In the genomic region with DNA sequence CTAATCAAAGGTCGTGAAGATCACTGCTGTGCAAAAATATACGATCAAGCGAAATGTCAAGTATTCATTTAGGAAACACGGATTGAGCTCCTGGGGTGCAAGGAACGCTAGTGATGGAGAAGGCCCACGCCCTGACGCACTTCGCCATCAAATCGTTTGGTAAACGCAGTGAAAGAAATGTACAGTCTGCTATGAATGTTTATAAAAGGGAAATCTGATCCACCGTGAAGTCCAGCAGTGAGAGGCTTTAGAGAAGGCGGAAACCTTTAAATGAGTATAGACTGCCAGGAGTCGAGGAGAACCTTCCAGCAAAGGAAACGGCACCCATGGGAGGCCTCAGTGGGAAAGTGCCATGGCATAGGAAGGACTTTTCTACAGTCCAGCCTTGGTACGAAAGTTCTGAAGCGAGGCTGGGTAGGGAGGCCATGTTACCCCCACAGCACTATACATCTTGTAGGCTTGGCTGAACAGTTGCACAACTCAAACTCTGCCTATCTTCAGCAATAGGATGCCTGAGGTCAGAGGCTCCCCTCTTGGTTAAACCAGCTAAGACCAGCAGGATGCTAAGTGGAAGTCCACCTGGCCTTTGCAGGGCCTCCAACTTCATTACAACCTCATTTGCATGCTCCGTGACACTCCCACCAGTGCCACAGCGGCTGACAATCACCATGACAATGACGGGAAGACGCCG, we compare ENCODE assay signal across 14 cellular contexts. TPM values are rescaled to one million over a fixed set of nuclear protein-coding genes. Genes with fewer than 3 reads are reported as not detected.
DNase-seq lines count a peak whose midpoint lies in the region; ATAC-seq and TF ChIP-seq lines count a peak whose summit lies in the region.
"Had no signal": no experiment of that assay in that cellular context is flagged by ENCODE, and none has a peak within 500 bp of the region (broad histone marks: within the 10 kb centered on the region; RNA-seq: fewer than 3 reads in every experiment).

No MANE protein-coding gene starts in this region.

- no peak overlapping the region for H3K4me3 Mint-ChIP-seq in stimulated activated naive CD8-positive, alpha-beta T cell treated with anti-CD3 and anti-CD28 coated beads, Interleukin-15, amount 100 ng/mL, for 72 hours
- H3K4me3 Mint-ChIP-seq: T-helper 1 cell treated with Interleukin-12 subunit alpha and Interleukin-12 subunit beta and Interleukin-4 antibody, amounts not matched to agents 30 μg/mL and 1 μg/mL, for 36 hours had no signal

- H3K4me2 ChIP-seq in fibroblast of lung (ENCODE audit: extremely low read depth, insufficient read depth, low read length), result no peak overlapping the region

- no peak overlapping the region for H2AFZ ChIP-seq in fibroblast of lung (ENCODE audit: low read length)

- peaks cover 23% of the 10 kb centered on the region for H3K4me1 ChIP-seq in SJCRH30
- H3K4me1 ChIP-seq in fibroblast of lung (ENCODE audit: control insufficient read depth, extremely low read depth, insufficient read depth, low read length), result peaks cover 20% of the 10 kb centered on the region
- no peaks in the 10 kb centered on the region for H3K4me1 ChIP-seq in vagina

- no peak for DNase-seq in stimulated activated naive CD8-positive, alpha-beta T cell treated with anti-CD3 and anti-CD28 coated beads, Interleukin-15, amount 100 ng/mL, for 72 hours
- no peak for DNase-seq in stimulated activated naive CD8-positive, alpha-beta T cell treated with anti-CD3 and anti-CD28 coated beads, Interleukin-15, Interleukin-2, amounts not matched to agents 100 U/mL and 50 U/mL, for 24 hours
- DNase-seq in SJCRH30 (peak in 1 of 2 experiments; percentile 17), fibroblast of lung (ENCODE audit: low read depth in 2 of 2) (peak; percentile 36 to 68), vagina (ENCODE audit: extremely low spot score in 2 of 2) (no peak), RPMI8226 (no peak)
- no peak for DNase-seq in stimulated activated CD4-positive, alpha-beta T cell treated with anti-CD3 and anti-CD28 coated beads, Interleukin-4, amount 100 ng/mL, for 1 hour

- H3K9me3 ChIP-seq in SJCRH30 (replicated peaks) (no peaks in the 10 kb centered on the region), fibroblast of lung (ENCODE audit: control insufficient read depth, insufficient read depth, low read depth, low read length) (no peaks in the 10 kb centered on the region), vagina (no peaks in the 10 kb centered on the region)

- TF ChIP-seq POLR2A in vagina (IDR thresholded peaks at IDR 0.05), result no peak

- H3K4me1 Mint-ChIP-seq in stimulated activated naive CD8-positive, alpha-beta T cell treated with anti-CD3 and anti-CD28 coated beads, Interleukin-15, amount 100 ng/mL, for 72 hours, result peaks cover 44% of the 10 kb centered on the region

- H3K79me2 ChIP-seq in fibroblast of lung (ENCODE audit: control insufficient read depth, insufficient read depth, low read length), result peaks cover 25% of the 10 kb centered on the region

- TF ChIP-seq CTCF in fibroblast of lung (conservative IDR thresholded peaks at IDR 0.05 in 1 of 2, IDR thresholded peaks at IDR 0.05 in 1 of 2; ENCODE audit: low read depth in 1 of 2, low read length in 2 of 2), result no peak
- no peak for TF ChIP-seq CTCF in vagina (IDR thresholded peaks at IDR 0.05)

- ATAC-seq in stimulated activated naive CD8-positive, alpha-beta T cell treated with anti-CD3 and anti-CD28 coated beads, Interleukin-15, amount 100 ng/mL, for 72 hours, result no peak
- ATAC-seq in stimulated activated naive CD8-positive, alpha-beta T cell treated with anti-CD3 and anti-CD28 coated beads, Interleukin-15, Interleukin-2, amounts not matched to agents 100 U/mL and 50 U/mL, for 24 hours, result no peak
- ATAC-seq in HG03521 (IDR thresholded peaks at IDR 0.05; ENCODE audit: unreplicated experiment), result no peak

- H3K27ac ChIP-seq in SJCRH30 (peak overlapping the region; percentile 49), fibroblast of lung (ENCODE audit: insufficient read depth, low read length) (peak overlapping the region; percentile 94), vagina (peak overlapping the region; percentile 76)

- peaks cover 30% of the 10 kb centered on the region for H3K36me3 ChIP-seq in SJCRH30
- H3K36me3 ChIP-seq in fibroblast of lung (ENCODE audit: control insufficient read depth, insufficient read depth, low read length), result peaks cover 24% of the 10 kb centered on the region
- peaks cover 0 to 28% of the 10 kb centered on the region in 2 donors for H3K36me3 ChIP-seq in vagina

- H3K27me3 Mint-ChIP-seq in stimulated activated naive CD8-positive, alpha-beta T cell treated with anti-CD3 and anti-CD28 coated beads, Interleukin-15, amount 100 ng/mL, for 72 hours, result no peaks in the 10 kb centered on the region

- intact Hi-C loops in vagina (cut with DNase I), result no loop called here

- H3K9me3 Mint-ChIP-seq in stimulated activated naive CD8-positive, alpha-beta T cell treated with anti-CD3 and anti-CD28 coated beads, Interleukin-15, amount 100 ng/mL, for 72 hours, result no peaks in the 10 kb centered on the region
- H3K9me3 Mint-ChIP-seq: T-helper 1 cell treated with Interleukin-12 subunit alpha and Interleukin-12 subunit beta and Interleukin-4 antibody, amounts not matched to agents 30 μg/mL and 1 μg/mL, for 36 hours had no signal

- H3K27me3 ChIP-seq in SJCRH30 (no peaks in the 10 kb centered on the region), fibroblast of lung (ENCODE audit: control insufficient read depth, insufficient read depth, low read length) (no peaks in the 10 kb centered on the region), vagina (no peaks in the 10 kb centered on the region)

- H3K9ac ChIP-seq in fibroblast of lung (ENCODE audit: insufficient read depth, low read length), result no peak overlapping the region

- H3K4me3 ChIP-seq in SJCRH30 (no peak overlapping the region), fibroblast of lung (replicated peaks in 1 of 4; ENCODE audit: control extremely low read depth in 1 of 4, insufficient read depth in 1 of 4, low read depth in 3 of 4, low read length in 4 of 4) (no peak overlapping the region), vagina (no peak overlapping the region)

- no peaks in the 10 kb centered on the region for H4K20me1 ChIP-seq in fibroblast of lung (ENCODE audit: control insufficient read depth, extremely low read depth, insufficient read depth, low read length)

- peak overlapping the region; percentile 19 to 61 for H3K27ac Mint-ChIP-seq in stimulated activated naive CD8-positive, alpha-beta T cell treated with anti-CD3 and anti-CD28 coated beads, Interleukin-15, amount 100 ng/mL, for 72 hours

RNA-seq across cellular contexts. Expression of a gene that starts 20.4 kb away (rescaled TPM):
- 59.5 and 64.6 TPM in 2 replicates for total RNA-seq in SJCRH30 (2014; rRNA removed; shearing (Covaris generic))
- total RNA-seq in fibroblast of lung, result 66.8 and 113 TPM in 2 replicates
- polyA plus RNA-seq in fibroblast of lung, result 85.6 and 93.5 TPM in 2 replicates
- polyA plus RNA-seq in fibroblast of lung (2012), result 53.1 and 55.9 TPM in 2 replicates
- polyA minus RNA-seq in fibroblast of lung (ENCODE audit: low replicate concordance), result 14.3 and 23.0 TPM in 2 replicates
- 44.9 TPM for total RNA-seq in vagina

RNA-seq across cellular contexts. Expression of a gene that starts 21.4 kb away (rescaled TPM):
- 67.4 and 67.6 TPM in 2 replicates for total RNA-seq in SJCRH30 (2014; rRNA removed; shearing (Covaris generic))
- total RNA-seq in fibroblast of lung (98.4 and 126 TPM in 2 replicates), vagina (110 TPM)
- polyA plus RNA-seq in fibroblast of lung, result 89.5 and 107 TPM in 2 replicates
- polyA plus RNA-seq in fibroblast of lung (2012), result 84.1 and 93.0 TPM in 2 replicates
- 74.9 and 108 TPM in 2 replicates for polyA minus RNA-seq in fibroblast of lung (ENCODE audit: low replicate concordance)

RNA-seq across cellular contexts. Expression of a gene that starts 29.6 kb away (rescaled TPM):
- total RNA-seq in SJCRH30 (2014; rRNA removed; shearing (Covaris generic)), result not detected in 2 replicates
- total RNA-seq in fibroblast of lung (not detected in 2 replicates), vagina (not detected)
- not detected in 2 replicates for polyA plus RNA-seq in fibroblast of lung
- polyA plus RNA-seq in fibroblast of lung (2012), result not detected in 2 replicates
- not detected in 2 replicates for polyA minus RNA-seq in fibroblast of lung (ENCODE audit: low replicate concordance)
- total RNA-seq: activated CD8-positive, alpha-beta memory T cell treated with anti-CD3 and anti-CD28 coated beads for 36 hours; Calu3; renal cortical epithelial cell; temporal lobe had no signal
- polyA plus RNA-seq: adipose tissue had no signal

Comparison
In these comparisons a context has a peak if more than half of its experiments do, and no peak if none do; other contexts are left out.
1. DNase-seq: peak in fibroblast of lung (2 of 2); none in stimulated activated naive CD8-positive, alpha-beta T cell treated with anti-CD3 and anti-CD28 coated beads, Interleukin-15, amount 100 ng/mL, for 72 hours (0 of 2), stimulated activated naive CD8-positive, alpha-beta T cell treated with anti-CD3 and anti-CD28 coated beads, Interleukin-15, Interleukin-2, amounts not matched to agents 100 U/mL and 50 U/mL, for 24 hours (single experiment), vagina (0 of 2), RPMI8226 (single experiment) and stimulated activated CD4-positive, alpha-beta T cell treated with anti-CD3 and anti-CD28 coated beads, Interleukin-4, amount 100 ng/mL, for 1 hour (single experiment).
2. Peak in every context shown above with its lines, with median percentiles within 50 percentile points of each other: H3K27ac ChIP-seq.